ENCODE assay signal across 26 cellular contexts in genomic region chr6:100065348-100065747, GRCh38.
"Had no signal": no experiment of that assay in that cellular context is flagged by ENCODE, and none has a peak within 500 bp of the region (broad histone marks: within the 10 kb centered on the region; RNA-seq: fewer than 3 reads in every experiment).

No MANE protein-coding gene starts in this region.

- H3K4me3 Mint-ChIP-seq: mesothelial cell of epicardium; naive B cell; naive thymus-derived CD8-positive, alpha-beta T cell had no signal

- DNase-seq: dermis blood vessel endothelial cell; dorsolateral prefrontal cortex; effector CD4-positive, alpha-beta T cell; effector memory CD4-positive, alpha-beta T cell; esophagus squamous epithelium; foreskin fibroblast; foreskin melanocyte; gastrocnemius medialis; glutamatergic neuron; head of caudate nucleus; heart right ventricle; hippocampal formation; left cardiac atrium; left lung; left ventricle myocardium superior; lower lobe of right lung; mesenchymal stem cell; mucosa of descending colon; naive B cell; naive thymus-derived CD8-positive, alpha-beta T cell had no signal

- ATAC-seq: esophagus mucosa; gastrocnemius medialis; heart right ventricle; left cardiac atrium; left lung; left ventricle myocardium superior; lower lobe of right lung; mucosa of descending colon; naive thymus-derived CD8-positive, alpha-beta T cell had no signal

- H3K36me3 Mint-ChIP-seq: mesothelial cell of epicardium had no signal

- H3K4me1 ChIP-seq: esophagus squamous epithelium, gastrocnemius medialis, heart right ventricle, left lung, lower lobe of right lung had no signal

- H3K4me3 ChIP-seq: coronary artery, dorsolateral prefrontal cortex, esophagus squamous epithelium, gastrocnemius medialis, heart right ventricle, left lung, lower lobe of right lung, mucosa of descending colon had no signal

- H3K27ac Mint-ChIP-seq: mesothelial cell of epicardium; naive B cell; naive thymus-derived CD8-positive, alpha-beta T cell had no signal

- FAIRE-seq: endothelial cell of umbilical vein, islet of Langerhans, keratinocyte had no signal

- H3K27me3 Mint-ChIP-seq: naive B cell had no signal

- H3K36me3 ChIP-seq: esophagus squamous epithelium, gastrocnemius medialis, heart right ventricle, left lung, lower lobe of right lung had no signal

- H3K4me1 Mint-ChIP-seq: mesothelial cell of epicardium; naive B cell; naive thymus-derived CD8-positive, alpha-beta T cell had no signal

- H3K27me3 ChIP-seq: dorsolateral prefrontal cortex, esophagus squamous epithelium, gastrocnemius medialis, heart right ventricle, left lung had no signal

- H3K27ac ChIP-seq: coronary artery, dorsolateral prefrontal cortex, esophagus squamous epithelium, gastrocnemius medialis, heart right ventricle, left lung, lower lobe of right lung had no signal
